27 cellular contexts compared by ENCODE assay signal in the genomic region with DNA sequence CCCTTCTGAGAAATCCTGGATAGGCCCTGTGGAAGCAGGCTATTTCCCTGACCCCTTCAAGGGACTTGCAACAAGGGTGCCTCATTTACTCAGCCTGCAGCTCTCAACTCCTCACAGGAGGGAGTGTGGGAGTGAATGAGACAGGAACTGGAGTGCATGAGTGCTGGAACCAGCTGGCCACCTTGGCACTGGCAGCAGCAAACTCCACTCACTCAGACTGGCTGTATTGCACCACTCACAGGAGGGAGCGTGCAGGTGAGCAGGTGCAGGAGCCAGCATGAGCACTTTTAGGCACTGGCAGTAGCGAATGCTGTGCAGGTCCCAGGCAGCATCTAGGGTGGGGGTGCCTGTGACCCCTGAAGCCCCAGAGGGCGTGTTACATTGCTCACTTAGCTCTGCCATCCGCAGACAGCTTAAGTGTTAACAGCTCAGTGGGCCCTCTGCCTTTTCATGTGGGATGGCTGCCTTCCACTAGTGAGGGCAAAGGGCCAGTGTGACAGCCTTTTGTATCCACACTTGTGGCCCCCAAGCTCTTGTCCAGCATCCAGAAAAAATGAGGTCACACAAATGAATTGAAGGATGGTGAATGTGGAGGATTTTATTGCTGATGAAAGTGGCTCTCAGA. TPM values are rescaled to one million over a fixed set of nuclear protein-coding genes. Genes with fewer than 3 reads are reported as not detected.
DNase-seq lines count a peak whose midpoint lies in the region; ATAC-seq lines count a peak whose summit lies in the region.
"Had no signal": no experiment of that assay in that cellular context is flagged by ENCODE, and none has a peak within 500 bp of the region (broad histone marks: within the 10 kb centered on the region; RNA-seq: fewer than 3 reads in every experiment).

No MANE protein-coding gene starts in this region.

- POLR2A ChIA-PET in CD4-positive, alpha-beta memory T cell (lab: Charles Lee; ENCODE audit: partially characterized antibody): no interaction called here
- POLR2A ChIA-PET in activated CD4-positive, alpha-beta T cell treated with anti-CD3 and anti-CD28 coated beads, Interleukin-2, amount 10 ng/mL, durations not matched to agents 7 days and 5 days (lab: Charles Lee): no interaction called here

- H3K4me1 ChIP-seq in CD4-positive, alpha-beta memory T cell (ENCODE audit: insufficient read depth, low read length): no peaks in the 10 kb centered on the region
- H3K4me1 ChIP-seq: BE2C, body of pancreas, parathyroid adenoma, sigmoid colon had no signal

- no peak overlapping the region for H3K4me3 Mint-ChIP-seq in CD4-positive, alpha-beta memory T cell
- H3K4me3 Mint-ChIP-seq in stimulated activated effector memory CD8-positive, alpha-beta T cell treated with anti-CD3 and anti-CD28 coated beads, Interleukin-12 subunit alpha, Interleukin-12 subunit beta, amount 100 ng/mL, for 72 hours: no peak overlapping the region
- no peak overlapping the region for H3K4me3 Mint-ChIP-seq in activated CD4-positive, alpha-beta T cell treated with anti-CD3 and anti-CD28 coated beads, Interleukin-2, amount 10 ng/mL, durations not matched to agents 7 days and 5 days
- H3K4me3 Mint-ChIP-seq: activated naive CD8-positive, alpha-beta T cell treated with anti-CD3 and anti-CD28 coated beads, Interleukin-2, amount 50 U/mL, for 24 hours; IgD-negative memory B cell; mesothelial cell of epicardium; natural killer cell; T-helper 2 cell treated with Interferon-gamma antibody and Interleukin-4, amounts not matched to agents 5 μg/mL and 100 μg/mL, for 36 hours had no signal

- no peaks in the 10 kb centered on the region for H3K36me3 ChIP-seq in CD4-positive, alpha-beta memory T cell (ENCODE audit: insufficient read depth, low read length)
- H3K36me3 ChIP-seq: BE2C, MG63, sigmoid colon, WERI-Rb-1 had no signal

- no peak for ATAC-seq in stimulated activated effector memory CD8-positive, alpha-beta T cell treated with anti-CD3 and anti-CD28 coated beads, Interleukin-12 subunit alpha, Interleukin-12 subunit beta, amount 100 ng/mL, for 72 hours
- ATAC-seq: activated naive CD8-positive, alpha-beta T cell treated with anti-CD3 and anti-CD28 coated beads, Interleukin-2, amount 50 U/mL, for 24 hours; body of pancreas; natural killer cell; SK-N-SH treated with all-trans-retinoic acid at 6 μM for 48 hours had no signal

- H3K27me3 Mint-ChIP-seq in CD4-positive, alpha-beta memory T cell: peaks cover 20 to 27% of the 10 kb centered on the region in 2 donors
- H3K27me3 Mint-ChIP-seq in activated CD4-positive, alpha-beta T cell treated with anti-CD3 and anti-CD28 coated beads, Interleukin-2, amount 10 ng/mL, durations not matched to agents 7 days and 5 days: peaks cover 26% of the 10 kb centered on the region

- H3K9me3 ChIP-seq in CD4-positive, alpha-beta memory T cell (ENCODE audit: control insufficient read depth in 1 of 2, low read length in 2 of 2): no peaks in the 10 kb centered on the region
- H3K9me3 ChIP-seq: BE2C, body of pancreas, MG63, sigmoid colon had no signal

- CTCF ChIA-PET in CD4-positive, alpha-beta memory T cell (lab: Charles Lee; ENCODE audit: partially characterized antibody): no interaction called here
- CTCF ChIA-PET in activated CD4-positive, alpha-beta T cell treated with anti-CD3 and anti-CD28 coated beads, Interleukin-2, amount 10 ng/mL, durations not matched to agents 7 days and 5 days (lab: Charles Lee): no interaction called here

- H3K9me3 Mint-ChIP-seq in CD4-positive, alpha-beta memory T cell: peaks cover 0 to 2% (median 0%) of the 10 kb centered on the region in 8 donors
- no peaks in the 10 kb centered on the region for H3K9me3 Mint-ChIP-seq in stimulated activated effector memory CD8-positive, alpha-beta T cell treated with anti-CD3 and anti-CD28 coated beads, Interleukin-12 subunit alpha, Interleukin-12 subunit beta, amount 100 ng/mL, for 72 hours
- no peaks in the 10 kb centered on the region for H3K9me3 Mint-ChIP-seq in activated CD4-positive, alpha-beta T cell treated with anti-CD3 and anti-CD28 coated beads, Interleukin-2, amount 10 ng/mL, durations not matched to agents 7 days and 5 days
- H3K9me3 Mint-ChIP-seq: activated naive CD8-positive, alpha-beta T cell treated with anti-CD3 and anti-CD28 coated beads, Interleukin-2, amount 50 U/mL, for 24 hours; IgD-negative memory B cell; mesothelial cell of epicardium; natural killer cell; T-helper 2 cell treated with Interferon-gamma antibody and Interleukin-4, amounts not matched to agents 5 μg/mL and 100 μg/mL, for 36 hours had no signal

- H3K4me3 ChIP-seq in CD4-positive, alpha-beta memory T cell (ENCODE audit: low read length in 2 of 2): no peak overlapping the region
- H3K4me3 ChIP-seq: body of pancreas, MG63, sigmoid colon had no signal

- intact Hi-C loops in posterior cingulate gyrus (cut with DNase I): no loop called here
- intact Hi-C loops in CD4-positive, alpha-beta memory T cell (cut with micrococcal nuclease): no loop called here

- H3K4me1 Mint-ChIP-seq in CD4-positive, alpha-beta memory T cell: no peaks in the 10 kb centered on the region
- H3K4me1 Mint-ChIP-seq in stimulated activated effector memory CD8-positive, alpha-beta T cell treated with anti-CD3 and anti-CD28 coated beads, Interleukin-12 subunit alpha, Interleukin-12 subunit beta, amount 100 ng/mL, for 72 hours: no peaks in the 10 kb centered on the region
- no peaks in the 10 kb centered on the region for H3K4me1 Mint-ChIP-seq in activated CD4-positive, alpha-beta T cell treated with anti-CD3 and anti-CD28 coated beads, Interleukin-2, amount 10 ng/mL, durations not matched to agents 7 days and 5 days
- H3K4me1 Mint-ChIP-seq: activated naive CD8-positive, alpha-beta T cell treated with anti-CD3 and anti-CD28 coated beads, Interleukin-2, amount 50 U/mL, for 24 hours; mesothelial cell of epicardium; natural killer cell had no signal

- no peak overlapping the region for H3K27ac ChIP-seq in CD4-positive, alpha-beta memory T cell (ENCODE audit: low read depth, low read length)
- H3K27ac ChIP-seq: body of pancreas, parathyroid adenoma, sigmoid colon, WERI-Rb-1 had no signal

- no peaks in the 10 kb centered on the region for H3K36me3 Mint-ChIP-seq in CD4-positive, alpha-beta memory T cell
- no peaks in the 10 kb centered on the region for H3K36me3 Mint-ChIP-seq in stimulated activated effector memory CD8-positive, alpha-beta T cell treated with anti-CD3 and anti-CD28 coated beads, Interleukin-12 subunit alpha, Interleukin-12 subunit beta, amount 100 ng/mL, for 72 hours
- no peaks in the 10 kb centered on the region for H3K36me3 Mint-ChIP-seq in activated CD4-positive, alpha-beta T cell treated with anti-CD3 and anti-CD28 coated beads, Interleukin-2, amount 10 ng/mL, durations not matched to agents 7 days and 5 days (ENCODE audit: low read depth)
- H3K36me3 Mint-ChIP-seq: IgD-negative memory B cell, mesothelial cell of epicardium, natural killer cell had no signal

- peak; percentile 29 for DNase-seq in NCI-H2029 (lab: John Stamatoyannopoulos, UW)
- no peak for DNase-seq in NCI-H2029 treated with DMSO at 0.1 percent for 48 hours (lab: John Stamatoyannopoulos, UW)
- DNase-seq in NCI-H2171 treated with DMSO at 0.1 percent for 48 hours (lab: John Stamatoyannopoulos, UW): peak; percentile 55
- DNase-seq in dedifferentiated amniotic fluid mesenchymal stem cell (ENCODE audit: extremely low spot score): peak; percentile 11
- DNase-seq in posterior cingulate gyrus: peak in 6 of 10 donors; percentile 14 to 92 (median 55)
- no peak for DNase-seq in CD4-positive, alpha-beta memory T cell
- DNase-seq in stimulated activated effector memory CD8-positive, alpha-beta T cell treated with anti-CD3 and anti-CD28 coated beads, Interleukin-12 subunit alpha, Interleukin-12 subunit beta, amount 100 ng/mL, for 72 hours (ENCODE audit: low spot score in 2 of 2): no peak
- DNase-seq in activated CD4-positive, alpha-beta T cell treated with anti-CD3 and anti-CD28 coated beads, Interleukin-2, amount 10 ng/mL, durations not matched to agents 7 days and 5 days: no peak
- DNase-seq: activated CD4-positive, alpha-beta T cell treated with anti-CD3 and anti-CD28 coated beads, Interleukin-2, amount 50 U/mL, for 48 hours; activated effector memory CD4-positive, alpha-beta T cell treated with anti-CD3 and anti-CD28 coated beads, Interleukin-2, amount 50 U/mL, for 16 hours; activated naive CD8-positive, alpha-beta T cell treated with anti-CD3 and anti-CD28 coated beads, Interleukin-2, amount 50 U/mL, for 24 hours; BE2C; body of pancreas; COR-L47; glutamatergic neuron; H7; MG63; natural killer cell; NCI-H1694 treated with DMSO at 0.1 percent for 48 hours; sigmoid colon; stimulated activated CD4-positive, alpha-beta T cell treated with anti-CD3 and anti-CD28 coated beads, Interleukin-15, amount 100 ng/mL, for 24 hours; WERI-Rb-1 had no signal

- H3K27ac Mint-ChIP-seq in CD4-positive, alpha-beta memory T cell: no peak overlapping the region
- H3K27ac Mint-ChIP-seq in stimulated activated effector memory CD8-positive, alpha-beta T cell treated with anti-CD3 and anti-CD28 coated beads, Interleukin-12 subunit alpha, Interleukin-12 subunit beta, amount 100 ng/mL, for 72 hours: no peak overlapping the region
- H3K27ac Mint-ChIP-seq in activated CD4-positive, alpha-beta T cell treated with anti-CD3 and anti-CD28 coated beads, Interleukin-2, amount 10 ng/mL, durations not matched to agents 7 days and 5 days: no peak overlapping the region
- H3K27ac Mint-ChIP-seq: activated naive CD8-positive, alpha-beta T cell treated with anti-CD3 and anti-CD28 coated beads, Interleukin-2, amount 50 U/mL, for 24 hours; mesothelial cell of epicardium; natural killer cell; T-helper 2 cell treated with Interferon-gamma antibody and Interleukin-4, amounts not matched to agents 5 μg/mL and 100 μg/mL, for 36 hours had no signal

- no peaks in the 10 kb centered on the region for H3K27me3 ChIP-seq in CD4-positive, alpha-beta memory T cell (ENCODE audit: insufficient read depth, low read length)
- H3K27me3 ChIP-seq: body of pancreas had no signal

RNA-seq across cellular contexts. Expression of a gene that starts 11.0 kb away (rescaled TPM):
- total RNA-seq in CD4-positive, alpha-beta memory T cell: 10 to 100 TPM; 66.6 to 68.3 TPM
- polyA plus RNA-seq in CD4-positive, alpha-beta memory T cell: 10 to 100 TPM; 87.6 to 94.6 TPM
- 10 to 100 TPM; 35.2 to 36.0 TPM for total RNA-seq in activated CD4-positive, alpha-beta T cell treated with anti-CD3 and anti-CD28 coated beads, Interleukin-2, amount 10 ng/mL, durations not matched to agents 7 days and 5 days

RNA-seq across cellular contexts. Expression of a gene that starts 59.2 kb away (rescaled TPM):
- 10 to 100 TPM; 79.2 to 85.8 TPM for total RNA-seq in CD4-positive, alpha-beta memory T cell
- 1 to 10 TPM; 4.7 to 7.4 TPM for polyA plus RNA-seq in CD4-positive, alpha-beta memory T cell
- total RNA-seq in activated CD4-positive, alpha-beta T cell treated with anti-CD3 and anti-CD28 coated beads, Interleukin-2, amount 10 ng/mL, durations not matched to agents 7 days and 5 days: 100 to 1,000 TPM; 125 to 127 TPM

RNA-seq across cellular contexts. Expression of a gene that starts 59.3 kb away (rescaled TPM):
- total RNA-seq in CD4-positive, alpha-beta memory T cell: 1 to 10 TPM; 4.7 to 5.1 TPM
- polyA plus RNA-seq in CD4-positive, alpha-beta memory T cell: 10 to 100 TPM in 1 of 2 donors, 1 to 10 TPM in 1; 5.3 to 14.2 TPM
- total RNA-seq in activated CD4-positive, alpha-beta T cell treated with anti-CD3 and anti-CD28 coated beads, Interleukin-2, amount 10 ng/mL, durations not matched to agents 7 days and 5 days: 10 to 100 TPM; 12.8 to 15.2 TPM

Comparison
In these comparisons a context has a peak if more than half of its experiments do, and no peak if none do; other contexts are left out.
1. DNase-seq: peak in NCI-H2029 (single experiment), NCI-H2171 treated with DMSO at 0.1 percent for 48 hours (single experiment), dedifferentiated amniotic fluid mesenchymal stem cell (single experiment) and posterior cingulate gyrus (6 of 10); none in NCI-H2029 treated with DMSO at 0.1 percent for 48 hours (single experiment), CD4-positive, alpha-beta memory T cell (0 of 5), stimulated activated effector memory CD8-positive, alpha-beta T cell treated with anti-CD3 and anti-CD28 coated beads, Interleukin-12 subunit alpha, Interleukin-12 subunit beta, amount 100 ng/mL, for 72 hours (0 of 2) and activated CD4-positive, alpha-beta T cell treated with anti-CD3 and anti-CD28 coated beads, Interleukin-2, amount 10 ng/mL, durations not matched to agents 7 days and 5 days (single experiment).